Comparison of ENCODE assay signal across 13 cellular contexts in genomic region chr1:156894711-156895407, GRCh38. TPM values are rescaled to one million over a fixed set of nuclear protein-coding genes. Genes with fewer than 3 reads are reported as not detected.
DNase-seq lines count a peak whose midpoint lies in the region; ATAC-seq, FAIRE-seq and TF ChIP-seq lines count a peak whose summit lies in the region.
"Had no signal": no experiment of that assay in that cellular context is flagged by ENCODE, and none has a peak within 500 bp of the region (broad histone marks: within the 10 kb centered on the region; RNA-seq: fewer than 3 reads in every experiment).

No MANE protein-coding gene starts in this region.

- TF ChIP-seq EP300 in HepG2 (IDR thresholded peaks at IDR 0.05; ENCODE audit: low read depth in 2 of 2, low read length in 2 of 2) = no peak
- no peak for TF ChIP-seq EP300 in HepG2 (CRISPR knock-in tag; IDR thresholded peaks at IDR 0.05; ENCODE audit: borderline replicate concordance)

- H3K4me3 ChIP-seq in NT2/D1 (ENCODE audit: insufficient read length, low read depth) (no peak overlapping the region), coronary artery (peak overlapping the region; percentile 81), HepG2 (replicated peaks in 1 of 3; ENCODE audit: insufficient read depth in 1 of 3, low read depth in 2 of 3, low read length in 3 of 3) (no peak overlapping the region), testis (peak overlapping the region in 1 of 2 donors; percentile 58)

- H3K4me1 ChIP-seq in NT2/D1 (ENCODE audit: insufficient read depth, insufficient read length) (peaks cover 40% of the 10 kb centered on the region), HepG2 (ENCODE audit: insufficient read depth, low read length) (peaks cover 28% of the 10 kb centered on the region), testis (peaks cover 21% of the 10 kb centered on the region)

- H3K27me3 ChIP-seq in NT2/D1 (ENCODE audit: insufficient read depth, insufficient read length) = peaks cover 20% of the 10 kb centered on the region
- H3K27me3 ChIP-seq in HepG2 (ENCODE audit: control insufficient read depth in 1 of 2, insufficient read depth in 2 of 2, low read length in 2 of 2) = peaks cover 4 to 72% of the 10 kb centered on the region in 2 experiments; a peak in 4 of 5 replicates
- H3K27me3 ChIP-seq in testis = no peaks in the 10 kb centered on the region

- H3K9me3 ChIP-seq in NT2/D1 (ENCODE audit: insufficient read depth, low read length) = no peaks in the 10 kb centered on the region
- no peaks in the 10 kb centered on the region for H3K9me3 ChIP-seq in HepG2 (ENCODE audit: low read length)
- no peaks in the 10 kb centered on the region for H3K9me3 ChIP-seq in testis

- TF ChIP-seq POLR2A in HepG2 (IDR thresholded peaks at IDR 0.05; ENCODE audit: insufficient read depth in 1 of 2, low read depth in 2 of 2, low read length in 2 of 2) = no peak
- TF ChIP-seq POLR2A in testis (IDR thresholded peaks at IDR 0.05) = no peak

- no TSS peak for BruUV-seq in HepG2 (replicated peaks; lab: Mats Ljungman, UMichigan)

- no peak overlapping the region for H3K4me2 ChIP-seq in HepG2 (ENCODE audit: low read depth, low read length)

- H3K36me3 ChIP-seq in NT2/D1 (ENCODE audit: insufficient read depth, insufficient read length, low read length) (no peaks in the 10 kb centered on the region), HepG2 (replicated peaks in 1 of 2; ENCODE audit: control insufficient read depth in 1 of 2, insufficient read depth in 2 of 2, low read length in 2 of 2) (no peaks in the 10 kb centered on the region), testis (ENCODE audit: low read depth, missing control alignments) (no peaks in the 10 kb centered on the region)

- H3K27ac ChIP-seq in coronary artery (peak overlapping the region; percentile 84 to 98), HepG2 (ENCODE audit: extremely low read length, insufficient read depth, low read length) (no peak overlapping the region), testis (peak overlapping the region; percentile 73 to 90)
- H3K27ac ChIP-seq: VCaP had no signal

- intact Hi-C loops in HepG2 (cut with micrococcal nuclease; ENCODE audit: unreplicated experiment) (no loop called here), testis (cut with DNase I; ENCODE audit: low total_unique reads) (no loop called here)

- TF ChIP-seq RAD21 in HepG2 (CRISPR knock-in tag; IDR thresholded peaks at IDR 0.05) = no peak

- POLR2A ChIA-PET in HepG2 (lab: Yijun Ruan, JAX) = no interaction called here

- TF ChIP-seq CTCF in coronary artery (IDR thresholded peaks at IDR 0.05) = no peak
- TF ChIP-seq CTCF in HepG2 (CRISPR knock-in tag; IDR thresholded peaks at IDR 0.05) = no peak
- no peak for TF ChIP-seq CTCF in testis (IDR thresholded peaks at IDR 0.05)

- H3K9ac ChIP-seq in NT2/D1 (ENCODE audit: insufficient read length, low read depth) = peak overlapping the region; percentile 50
- H3K9ac ChIP-seq in HepG2 (ENCODE audit: insufficient read depth, low read depth, low read length) = no peak overlapping the region

- H3K79me2 ChIP-seq in HepG2 (ENCODE audit: insufficient read depth, low read length) = no peaks in the 10 kb centered on the region

- H4K20me1 ChIP-seq in HepG2 (ENCODE audit: insufficient read depth, low read length) = no peaks in the 10 kb centered on the region

- in situ Hi-C loops in HepG2 (cut with HindIII; ENCODE audit: extremely low pct_ligation_motif_present, low pct_unique_long_range_greater_than_20kb) = loop anchor here (5.0 kb wide), 1 partner anchor 32 kb away; no protein-coding TSS in a partner anchor

- WGBS in HepG2 (ENCODE audit: low lambda C conversion rate) = 41% methylated on average over 5 of the region's 12 CpGs
- WGBS in testis, 2 donors = 50 to 62% methylated on average over 5 to 12 of the region's 12 CpGs

- no peak overlapping the region for H2AFZ ChIP-seq in HepG2 (ENCODE audit: low read length)

- DNase-seq in NT2/D1 (ENCODE audit: low read depth, low spot score) (no peak), coronary artery (ENCODE audit: low spot score) (peak; percentile 91), HepG2 (ENCODE audit: low spot score) (no peak), testis (peak; percentile 65), NCI-H2029 (lab: John Stamatoyannopoulos, UW) (no peak)
- DNase-seq: amniotic stem cell; NCI-H774; stimulated activated naive CD8-positive, alpha-beta T cell treated with anti-CD3 and anti-CD28 coated beads, Interleukin-15, amount 100 ng/mL, for 72 hours had no signal

- CTCF ChIA-PET in HepG2 (lab: Yijun Ruan, JAX; ENCODE audit: low intra/inter-chr PET ratio, low total read pairs) = no interaction called here

- FAIRE-seq in HepG2 (lab: Jason Lieb, UNC) = no peak

- no peak for ATAC-seq in HepG2
- no peak for ATAC-seq in GM18520 (IDR thresholded peaks at IDR 0.05; ENCODE audit: unreplicated experiment)
- ATAC-seq in HG02885 (IDR thresholded peaks at IDR 0.05; ENCODE audit: poor library complexity, unreplicated experiment) = no peak
- ATAC-seq in HG03159 (IDR thresholded peaks at IDR 0.05; ENCODE audit: unreplicated experiment) = no peak
- ATAC-seq: stimulated activated naive CD8-positive, alpha-beta T cell treated with anti-CD3 and anti-CD28 coated beads, Interleukin-15, amount 100 ng/mL, for 72 hours had no signal

RNA-seq across cellular contexts. Expression of gene PEAR1, which starts 1.3 kb away (rescaled TPM):
- total RNA-seq in HepG2 (2016; rRNA removed; fragmentation: Illumina TruSeq; extraction: Trizol) (0.06 and 0.27 TPM in 2 replicates), testis (10 to 100 TPM; 13.8 TPM)
- total RNA-seq in HepG2 (2016; cell fraction: cytosol; rRNA removed; fragmentation: Illumina TruSeq; extraction: Trizol; ENCODE audit: low read depth) = not detected in 2 replicates
- 0.09 TPM in 1 of 2 replicates, not detected in the other for total RNA-seq in HepG2 (2016; cell fraction: insoluble cytoplasmic fraction; rRNA removed; fragmentation: Illumina TruSeq; extraction: Trizol)
- 0.07 TPM in 1 of 2 replicates, not detected in the other for total RNA-seq in HepG2 (2016; cell fraction: membrane; rRNA removed; fragmentation: Illumina TruSeq; extraction: Trizol)
- not detected in 2 replicates for total RNA-seq in HepG2 (2016; cell fraction: nucleus; rRNA removed; fragmentation: Illumina TruSeq; extraction: Trizol)
- polyA plus RNA-seq in HepG2 (2011; rRNA removed) (0.39 and 0.41 TPM in 2 replicates), testis (ENCODE audit: insufficient read depth, low read depth, low replicate concordance) (10.5 TPM)
- polyA plus RNA-seq in HepG2 (2011; cell fraction: cytosol; rRNA removed) = 0.12 and 0.20 TPM in 2 replicates
- 1.7 and 2.6 TPM in 2 replicates for polyA plus RNA-seq in HepG2 (2011; cell fraction: nucleus; rRNA removed)
- 0.03 and 0.21 TPM in 2 replicates for polyA plus RNA-seq in HepG2 (2012)
- polyA plus RNA-seq in HepG2 (2016; cell fraction: cytosol; fragmentation: Illumina TruSeq; extraction: Trizol; ENCODE audit: low read depth) = 0.10 TPM in 1 of 2 replicates, not detected in the other
- not detected in 2 replicates for polyA plus RNA-seq in HepG2 (2016; cell fraction: insoluble cytoplasmic fraction; fragmentation: Illumina TruSeq; extraction: Trizol; ENCODE audit: low read depth)
- 0.06 and 0.17 TPM in 2 replicates for polyA plus RNA-seq in HepG2 (2016; cell fraction: membrane; fragmentation: Illumina TruSeq; extraction: Trizol; ENCODE audit: low read depth)
- polyA plus RNA-seq in HepG2 (2016; cell fraction: nucleus; fragmentation: Illumina TruSeq; extraction: Trizol; ENCODE audit: insufficient read depth, low read depth) = 0.79 and 1.1 TPM in 2 replicates
- 0.20 and 0.98 TPM in 2 replicates for polyA minus RNA-seq in HepG2 (2011; rRNA and poly(A)+ RNA removed; ENCODE audit: low replicate concordance)
- not detected in 2 replicates for polyA minus RNA-seq in HepG2 (2011; cell fraction: cytosol; rRNA and poly(A)+ RNA removed)
- polyA minus RNA-seq in HepG2 (2011; cell fraction: nucleus; rRNA and poly(A)+ RNA removed) = 0.13 and 0.50 TPM in 2 replicates

RNA-seq across cellular contexts. Expression of gene LRRC71, which starts 25.6 kb away (rescaled TPM):
- not detected in 2 replicates for total RNA-seq in HepG2 (2016; rRNA removed; fragmentation: Illumina TruSeq; extraction: Trizol)
- total RNA-seq in HepG2 (2016; cell fraction: cytosol; rRNA removed; fragmentation: Illumina TruSeq; extraction: Trizol; ENCODE audit: low read depth) = not detected in 2 replicates
- not detected in 2 replicates for total RNA-seq in HepG2 (2016; cell fraction: insoluble cytoplasmic fraction; rRNA removed; fragmentation: Illumina TruSeq; extraction: Trizol)
- total RNA-seq in HepG2 (2016; cell fraction: membrane; rRNA removed; fragmentation: Illumina TruSeq; extraction: Trizol) = not detected in 2 replicates
- not detected in 2 replicates for total RNA-seq in HepG2 (2016; cell fraction: nucleus; rRNA removed; fragmentation: Illumina TruSeq; extraction: Trizol)
- not detected in 2 replicates for polyA plus RNA-seq in HepG2 (2011; rRNA removed)
- not detected in 2 replicates for polyA plus RNA-seq in HepG2 (2011; cell fraction: cytosol; rRNA removed)
- not detected in 2 replicates for polyA plus RNA-seq in HepG2 (2011; cell fraction: nucleus; rRNA removed)
- not detected in 2 replicates for polyA plus RNA-seq in HepG2 (2012)
- polyA plus RNA-seq in HepG2 (2016; cell fraction: cytosol; fragmentation: Illumina TruSeq; extraction: Trizol; ENCODE audit: low read depth) = not detected in 2 replicates
- polyA plus RNA-seq in HepG2 (2016; cell fraction: insoluble cytoplasmic fraction; fragmentation: Illumina TruSeq; extraction: Trizol; ENCODE audit: low read depth) = not detected in 2 replicates
- not detected in 2 replicates for polyA plus RNA-seq in HepG2 (2016; cell fraction: membrane; fragmentation: Illumina TruSeq; extraction: Trizol; ENCODE audit: low read depth)
- polyA plus RNA-seq in HepG2 (2016; cell fraction: nucleus; fragmentation: Illumina TruSeq; extraction: Trizol; ENCODE audit: insufficient read depth, low read depth) = not detected in 2 replicates
- not detected in 2 replicates for polyA minus RNA-seq in HepG2 (2011; rRNA and poly(A)+ RNA removed; ENCODE audit: low replicate concordance)
- not detected in 2 replicates for polyA minus RNA-seq in HepG2 (2011; cell fraction: cytosol; rRNA and poly(A)+ RNA removed)
- not detected in 2 replicates for polyA minus RNA-seq in HepG2 (2011; cell fraction: nucleus; rRNA and poly(A)+ RNA removed)
- total RNA-seq in testis = 10 to 100 TPM; 17.5 to 23.1 TPM
- 49.2 TPM for polyA plus RNA-seq in testis (ENCODE audit: insufficient read depth, low read depth, low replicate concordance)
- total RNA-seq: Daoy had no signal

RNA-seq across cellular contexts. Expression of gene NTRK1, which starts 34.2 kb away (rescaled TPM):
- total RNA-seq in HepG2 (2016; rRNA removed; fragmentation: Illumina TruSeq; extraction: Trizol) (not detected in 2 replicates), testis (10 to 100 TPM; 14.6 to 38.8 TPM)
- total RNA-seq in HepG2 (2016; cell fraction: cytosol; rRNA removed; fragmentation: Illumina TruSeq; extraction: Trizol; ENCODE audit: low read depth) = not detected in 2 replicates
- total RNA-seq in HepG2 (2016; cell fraction: insoluble cytoplasmic fraction; rRNA removed; fragmentation: Illumina TruSeq; extraction: Trizol) = not detected in 2 replicates
- not detected in 2 replicates for total RNA-seq in HepG2 (2016; cell fraction: membrane; rRNA removed; fragmentation: Illumina TruSeq; extraction: Trizol)
- not detected in 2 replicates for total RNA-seq in HepG2 (2016; cell fraction: nucleus; rRNA removed; fragmentation: Illumina TruSeq; extraction: Trizol)
- polyA plus RNA-seq in HepG2 (2011; rRNA removed) (not detected in 2 replicates), testis (ENCODE audit: insufficient read depth, low read depth, low replicate concordance) (4.7 TPM)
- not detected in 2 replicates for polyA plus RNA-seq in HepG2 (2011; cell fraction: cytosol; rRNA removed)
- not detected in 2 replicates for polyA plus RNA-seq in HepG2 (2011; cell fraction: nucleus; rRNA removed)
- not detected in 2 replicates for polyA plus RNA-seq in HepG2 (2012)
- polyA plus RNA-seq in HepG2 (2016; cell fraction: cytosol; fragmentation: Illumina TruSeq; extraction: Trizol; ENCODE audit: low read depth) = not detected in 2 replicates
- not detected in 2 replicates for polyA plus RNA-seq in HepG2 (2016; cell fraction: insoluble cytoplasmic fraction; fragmentation: Illumina TruSeq; extraction: Trizol; ENCODE audit: low read depth)
- not detected in 2 replicates for polyA plus RNA-seq in HepG2 (2016; cell fraction: membrane; fragmentation: Illumina TruSeq; extraction: Trizol; ENCODE audit: low read depth)
- not detected in 2 replicates for polyA plus RNA-seq in HepG2 (2016; cell fraction: nucleus; fragmentation: Illumina TruSeq; extraction: Trizol; ENCODE audit: insufficient read depth, low read depth)
- 0.08 and 0.19 TPM in 2 replicates for polyA minus RNA-seq in HepG2 (2011; rRNA and poly(A)+ RNA removed; ENCODE audit: low replicate concordance)
- polyA minus RNA-seq in HepG2 (2011; cell fraction: cytosol; rRNA and poly(A)+ RNA removed) = not detected in 2 replicates
- not detected in 2 replicates for polyA minus RNA-seq in HepG2 (2011; cell fraction: nucleus; rRNA and poly(A)+ RNA removed)

RNA-seq across cellular contexts. Expression of gene INSRR, which starts 35.9 kb away (rescaled TPM):
- total RNA-seq in HepG2 (2016; rRNA removed; fragmentation: Illumina TruSeq; extraction: Trizol) = not detected in 2 replicates
- not detected in 2 replicates for total RNA-seq in HepG2 (2016; cell fraction: cytosol; rRNA removed; fragmentation: Illumina TruSeq; extraction: Trizol; ENCODE audit: low read depth)
- total RNA-seq in HepG2 (2016; cell fraction: insoluble cytoplasmic fraction; rRNA removed; fragmentation: Illumina TruSeq; extraction: Trizol) = not detected in 2 replicates
- total RNA-seq in HepG2 (2016; cell fraction: membrane; rRNA removed; fragmentation: Illumina TruSeq; extraction: Trizol) = not detected in 2 replicates
- not detected in 2 replicates for total RNA-seq in HepG2 (2016; cell fraction: nucleus; rRNA removed; fragmentation: Illumina TruSeq; extraction: Trizol)
- polyA plus RNA-seq in HepG2 (2011; rRNA removed) = not detected in 2 replicates
- polyA plus RNA-seq in HepG2 (2011; cell fraction: cytosol; rRNA removed) = not detected in 2 replicates
- not detected in 2 replicates for polyA plus RNA-seq in HepG2 (2011; cell fraction: nucleus; rRNA removed)
- not detected in 2 replicates for polyA plus RNA-seq in HepG2 (2012)
- not detected in 2 replicates for polyA plus RNA-seq in HepG2 (2016; cell fraction: cytosol; fragmentation: Illumina TruSeq; extraction: Trizol; ENCODE audit: low read depth)
- polyA plus RNA-seq in HepG2 (2016; cell fraction: insoluble cytoplasmic fraction; fragmentation: Illumina TruSeq; extraction: Trizol; ENCODE audit: low read depth) = not detected in 2 replicates
- polyA plus RNA-seq in HepG2 (2016; cell fraction: membrane; fragmentation: Illumina TruSeq; extraction: Trizol; ENCODE audit: low read depth) = not detected in 2 replicates
- not detected in 2 replicates for polyA plus RNA-seq in HepG2 (2016; cell fraction: nucleus; fragmentation: Illumina TruSeq; extraction: Trizol; ENCODE audit: insufficient read depth, low read depth)
- not detected in 2 replicates for polyA minus RNA-seq in HepG2 (2011; rRNA and poly(A)+ RNA removed; ENCODE audit: low replicate concordance)
- polyA minus RNA-seq in HepG2 (2011; cell fraction: cytosol; rRNA and poly(A)+ RNA removed) = not detected in 2 replicates
- polyA minus RNA-seq in HepG2 (2011; cell fraction: nucleus; rRNA and poly(A)+ RNA removed) = not detected in 2 replicates
- 1 to 10 TPM; 6.4 to 7.0 TPM for total RNA-seq in testis
- polyA plus RNA-seq in testis (ENCODE audit: insufficient read depth, low read depth, low replicate concordance) = 1.5 TPM
- total RNA-seq: Daoy had no signal

Comparison
In these comparisons a context has a peak if more than half of its experiments do, and no peak if none do; other contexts are left out.
1. DNase-seq: peak in coronary artery (single experiment) and testis (single experiment); none in NT2/D1 (single experiment), HepG2 (single experiment) and NCI-H2029 (single experiment).
2. RNA of gene PEAR1, which starts 1.3 kb away (total RNA-seq): 13.8 TPM in testis; 0.06 to 0.27 TPM in HepG2; every median in the first group is over 10 times any median in the second.
3. RNA of gene LRRC71, which starts 25.6 kb away (total RNA-seq): 17.5 to 23.1 TPM in testis; not detected in HepG2; every median in the first group is over 10 times any median in the second.
4. RNA of gene NTRK1, which starts 34.2 kb away (total RNA-seq): 14.6 to 38.8 TPM in testis; not detected in HepG2; every median in the first group is over 10 times any median in the second.